ENCODE assay signal across 30 cellular contexts in genomic region chr13:70415141-70415540, GRCh38.
"Had no signal": no experiment of that assay in that cellular context is flagged by ENCODE, and none has a peak within 500 bp of the region (broad histone marks: within the 10 kb centered on the region; RNA-seq: fewer than 3 reads in every experiment).

No MANE protein-coding gene starts in this region.

- H3K4me3 Mint-ChIP-seq: activated CD4-positive, alpha-beta T cell treated with anti-CD3 and anti-CD28 coated beads, Interleukin-2, amount 10 ng/mL, durations not matched to agents 24 days and 14 days; activated CD8-positive, alpha-beta T cell treated with anti-CD3 and anti-CD28 coated beads for 36 hours; activated naive CD4-positive, alpha-beta T cell treated with anti-CD3 and anti-CD28 coated beads, Interleukin-2, amount 50 U/mL, for 24 hours; activated naive CD8-positive, alpha-beta T cell treated with anti-CD3 and anti-CD28 coated beads, Interleukin-2, amount 10 ng/mL, durations not matched to agents 7 days and 5 days; activated T-cell treated with anti-CD3 and anti-CD28 coated beads, Interleukin-2, amount 50 U/mL, for 72 hours; activated T-helper 17 cell treated with anti-CD3 and anti-CD28 coated beads, Interleukin-2, amount 50 U/mL, for 72 hours; T-helper 1 cell treated with Interleukin-12 subunit alpha and Interleukin-12 subunit beta and Interleukin-4 antibody, amounts not matched to agents 30 μg/mL and 1 μg/mL, for 36 hours; T-helper 2 cell treated with Interferon-gamma antibody and Interleukin-4, amounts not matched to agents 5 μg/mL and 100 μg/mL, for 36 hours had no signal

- H3K27me3 Mint-ChIP-seq: activated CD4-positive, alpha-beta T cell treated with anti-CD3 and anti-CD28 coated beads, Interleukin-2, amount 10 ng/mL, durations not matched to agents 24 days and 14 days; activated CD8-positive, alpha-beta T cell treated with anti-CD3 and anti-CD28 coated beads for 36 hours; activated naive CD4-positive, alpha-beta T cell treated with anti-CD3 and anti-CD28 coated beads, Interleukin-2, amount 50 U/mL, for 24 hours; activated naive CD8-positive, alpha-beta T cell treated with anti-CD3 and anti-CD28 coated beads, Interleukin-2, amount 10 ng/mL, durations not matched to agents 7 days and 5 days; activated T-helper 17 cell treated with anti-CD3 and anti-CD28 coated beads, Interleukin-2, amount 50 U/mL, for 72 hours had no signal

- H3K4me2 ChIP-seq: PC-9 had no signal

- FAIRE-seq: RCC 7860, TTC549 had no signal

- H3K27ac Mint-ChIP-seq: activated CD4-positive, alpha-beta T cell treated with anti-CD3 and anti-CD28 coated beads, Interleukin-2, amount 10 ng/mL, durations not matched to agents 24 days and 14 days; activated CD8-positive, alpha-beta T cell treated with anti-CD3 and anti-CD28 coated beads for 36 hours; activated naive CD4-positive, alpha-beta T cell treated with anti-CD3 and anti-CD28 coated beads, Interleukin-2, amount 50 U/mL, for 24 hours; activated naive CD8-positive, alpha-beta T cell treated with anti-CD3 and anti-CD28 coated beads, Interleukin-2, amount 10 ng/mL, durations not matched to agents 7 days and 5 days; activated T-cell treated with anti-CD3 and anti-CD28 coated beads, Interleukin-2, amount 50 U/mL, for 72 hours; activated T-helper 17 cell treated with anti-CD3 and anti-CD28 coated beads, Interleukin-2, amount 50 U/mL, for 72 hours; T-helper 1 cell treated with Interleukin-12 subunit alpha and Interleukin-12 subunit beta and Interleukin-4 antibody, amounts not matched to agents 30 μg/mL and 1 μg/mL, for 36 hours; T-helper 2 cell treated with Interferon-gamma antibody and Interleukin-4, amounts not matched to agents 5 μg/mL and 100 μg/mL, for 36 hours had no signal

- H3K27ac ChIP-seq: ascending aorta, breast epithelium, PC-9, RWPE1 had no signal

- H3K4me3 ChIP-seq: ascending aorta, breast epithelium, PC-9 had no signal

- H3K36me3 ChIP-seq: ascending aorta, breast epithelium had no signal

- DNase-seq: activated CD4-positive, alpha-beta T cell treated with anti-CD3 and anti-CD28 coated beads, Interleukin-2, amount 10 ng/mL, durations not matched to agents 24 days and 14 days; activated CD4-positive, alpha-beta T cell treated with anti-CD3 and anti-CD28 coated beads, Interleukin-2, amount 50 U/mL, for 4 hours; activated CD8-positive, alpha-beta T cell treated with anti-CD3 and anti-CD28 coated beads for 36 hours; activated effector memory CD4-positive, alpha-beta T cell treated with anti-CD3 and anti-CD28 coated beads, Interleukin-2, amount 50 U/mL, for 16 hours; activated naive CD4-positive, alpha-beta T cell; activated naive CD8-positive, alpha-beta T cell treated with anti-CD3 and anti-CD28 coated beads, Interleukin-2, amount 10 ng/mL, durations not matched to agents 7 days and 5 days; activated T-cell treated with anti-CD3 and anti-CD28 coated beads, Interleukin-2, amount 50 U/mL, for 1 hour; activated T-cell treated with anti-CD3 and anti-CD28 coated beads, Interleukin-2, amount 50 U/mL, for 72 hours; amygdala; Karpas-422; NCI-H1105; NCI-H1436; NCI-H1694; NCI-H1930; NCI-H2081 treated with DMSO at 0.1 percent for 48 hours; NCI-H345; NCI-H524 treated with DMSO at 0.1 percent for 48 hours; NK-92 treated with Interleukin-12 subunit alpha and Interleukin-12 subunit beta, amount 100 ng/mL, for 24 hours; PC-9; SIG-M5 had no signal

- H3K4me1 ChIP-seq: ascending aorta, breast epithelium had no signal

- H3K9me3 Mint-ChIP-seq: activated CD4-positive, alpha-beta T cell treated with anti-CD3 and anti-CD28 coated beads, Interleukin-2, amount 10 ng/mL, durations not matched to agents 24 days and 14 days had no signal

- H3K27me3 ChIP-seq: ascending aorta, breast epithelium had no signal

- ATAC-seq: activated CD8-positive, alpha-beta T cell treated with anti-CD3 and anti-CD28 coated beads for 36 hours; activated T-cell treated with anti-CD3 and anti-CD28 coated beads, Interleukin-2, amount 50 U/mL, for 72 hours; activated T-helper 17 cell treated with anti-CD3 and anti-CD28 coated beads, Interleukin-2, amount 50 U/mL, for 72 hours; Right ventricle myocardium inferior had no signal

- H3K4me1 Mint-ChIP-seq: activated CD4-positive, alpha-beta T cell treated with anti-CD3 and anti-CD28 coated beads, Interleukin-2, amount 10 ng/mL, durations not matched to agents 24 days and 14 days; activated naive CD4-positive, alpha-beta T cell treated with anti-CD3 and anti-CD28 coated beads, Interleukin-2, amount 50 U/mL, for 24 hours; activated naive CD8-positive, alpha-beta T cell treated with anti-CD3 and anti-CD28 coated beads, Interleukin-2, amount 10 ng/mL, durations not matched to agents 7 days and 5 days; activated T-helper 17 cell treated with anti-CD3 and anti-CD28 coated beads, Interleukin-2, amount 50 U/mL, for 72 hours had no signal

- H2AFZ ChIP-seq: PC-9 had no signal

- H3K36me3 Mint-ChIP-seq: activated naive CD4-positive, alpha-beta T cell treated with anti-CD3 and anti-CD28 coated beads, Interleukin-2, amount 50 U/mL, for 24 hours; activated naive CD8-positive, alpha-beta T cell treated with anti-CD3 and anti-CD28 coated beads, Interleukin-2, amount 10 ng/mL, durations not matched to agents 7 days and 5 days had no signal

- H3K9me3 ChIP-seq: ascending aorta, breast epithelium had no signal
